Comparison of ENCODE assay signal across 9 cellular contexts in genomic region chr3:128805771-128806170, GRCh38.
A peak's percentile ranks its signal among the peaks of the same experiment; 100 is the strongest.
DNase-seq lines count a peak whose midpoint lies in the region; ATAC-seq and TF ChIP-seq lines count a peak whose summit lies in the region.
"Had no signal": no experiment of that assay in that cellular context is flagged by ENCODE, and none has a peak within 500 bp of the region (broad histone marks: within the 10 kb centered on the region; RNA-seq: fewer than 3 reads in every experiment).

No MANE protein-coding gene starts in this region.

- no peak for TF ChIP-seq CTCF in epithelial cell of esophagus (IDR thresholded peaks at IDR 0.05; ENCODE audit: insufficient read depth, low read depth, low read length, missing control alignments)

- DNase-seq in activated T-cell treated with anti-CD3 and anti-CD28 coated beads, Interleukin-2, amount 50 U/mL, for 72 hours: no peak
- no peak for DNase-seq in activated T-cell treated with anti-CD3 and anti-CD28 coated beads, Interleukin-2, amount 50 U/mL, for 48 hours
- DNase-seq in SIG-M5 treated with dmso at 0.1 percent for 504 hours (lab: John Stamatoyannopoulos, UW; ENCODE audit: unreplicated experiment) (peak; percentile 73), epithelial cell of esophagus (ENCODE audit: low read depth) (peak; percentile 84), left lobe of liver (ENCODE audit: low spot score) (no peak), cerebellum (ENCODE audit: low spot score) (no peak)
- no peak for DNase-seq in stimulated activated naive CD8-positive, alpha-beta T cell treated with anti-CD3 and anti-CD28 coated beads, Interleukin-15, amount 100 ng/mL, for 72 hours
- DNase-seq: BE2C had no signal

- no peak overlapping the region for H3K4me3 ChIP-seq in epithelial cell of esophagus (ENCODE audit: low read length)

- peaks cover 83% of the 10 kb centered on the region for H3K4me1 Mint-ChIP-seq in activated T-cell treated with anti-CD3 and anti-CD28 coated beads, Interleukin-2, amount 50 U/mL, for 72 hours (ENCODE audit: low read depth)
- peaks cover 87% of the 10 kb centered on the region for H3K4me1 Mint-ChIP-seq in stimulated activated naive CD8-positive, alpha-beta T cell treated with anti-CD3 and anti-CD28 coated beads, Interleukin-15, amount 100 ng/mL, for 72 hours

- H3K36me3 Mint-ChIP-seq in activated T-cell treated with anti-CD3 and anti-CD28 coated beads, Interleukin-2, amount 50 U/mL, for 72 hours (ENCODE audit: insufficient read depth in 2 of 2): peaks cover 14 to 30% of the 10 kb centered on the region in 2 donors

- ATAC-seq in activated T-cell treated with anti-CD3 and anti-CD28 coated beads, Interleukin-2, amount 50 U/mL, for 72 hours (replicated peaks in 1 of 2): no peak
- ATAC-seq in stimulated activated naive CD8-positive, alpha-beta T cell treated with anti-CD3 and anti-CD28 coated beads, Interleukin-15, amount 100 ng/mL, for 72 hours: no peak
- no peak for ATAC-seq in left lobe of liver
- ATAC-seq in GM19328 (IDR thresholded peaks at IDR 0.05; ENCODE audit: unreplicated experiment): no peak

- H3K9me3 Mint-ChIP-seq in activated T-cell treated with anti-CD3 and anti-CD28 coated beads, Interleukin-2, amount 50 U/mL, for 72 hours: no peaks in the 10 kb centered on the region
- H3K9me3 Mint-ChIP-seq in stimulated activated naive CD8-positive, alpha-beta T cell treated with anti-CD3 and anti-CD28 coated beads, Interleukin-15, amount 100 ng/mL, for 72 hours: no peaks in the 10 kb centered on the region

- H3K4me3 Mint-ChIP-seq in activated T-cell treated with anti-CD3 and anti-CD28 coated beads, Interleukin-2, amount 50 U/mL, for 72 hours: peak overlapping the region; percentile 36 to 84
- H3K4me3 Mint-ChIP-seq in stimulated activated naive CD8-positive, alpha-beta T cell treated with anti-CD3 and anti-CD28 coated beads, Interleukin-15, amount 100 ng/mL, for 72 hours: peak overlapping the region; percentile 30 to 66

- H3K27me3 Mint-ChIP-seq in activated T-cell treated with anti-CD3 and anti-CD28 coated beads, Interleukin-2, amount 50 U/mL, for 72 hours (ENCODE audit: low read depth): no peaks in the 10 kb centered on the region
- H3K27me3 Mint-ChIP-seq in stimulated activated naive CD8-positive, alpha-beta T cell treated with anti-CD3 and anti-CD28 coated beads, Interleukin-15, amount 100 ng/mL, for 72 hours: no peaks in the 10 kb centered on the region

- peak overlapping the region; percentile 94 for H3K27ac Mint-ChIP-seq in activated T-cell treated with anti-CD3 and anti-CD28 coated beads, Interleukin-2, amount 50 U/mL, for 72 hours
- H3K27ac Mint-ChIP-seq in stimulated activated naive CD8-positive, alpha-beta T cell treated with anti-CD3 and anti-CD28 coated beads, Interleukin-15, amount 100 ng/mL, for 72 hours: peak overlapping the region; percentile 77 to 81

Comparison
In these comparisons a context has a peak if more than half of its experiments do, and no peak if none do; other contexts are left out.
1. DNase-seq: peak in SIG-M5 treated with dmso at 0.1 percent for 504 hours (single experiment) and epithelial cell of esophagus (single experiment); none in activated T-cell treated with anti-CD3 and anti-CD28 coated beads, Interleukin-2, amount 50 U/mL, for 72 hours (0 of 2), activated T-cell treated with anti-CD3 and anti-CD28 coated beads, Interleukin-2, amount 50 U/mL, for 48 hours (0 of 2), stimulated activated naive CD8-positive, alpha-beta T cell treated with anti-CD3 and anti-CD28 coated beads, Interleukin-15, amount 100 ng/mL, for 72 hours (0 of 2), left lobe of liver (single experiment) and cerebellum (single experiment).